ENCODE assay signal across 17 cellular contexts in the genomic region with DNA sequence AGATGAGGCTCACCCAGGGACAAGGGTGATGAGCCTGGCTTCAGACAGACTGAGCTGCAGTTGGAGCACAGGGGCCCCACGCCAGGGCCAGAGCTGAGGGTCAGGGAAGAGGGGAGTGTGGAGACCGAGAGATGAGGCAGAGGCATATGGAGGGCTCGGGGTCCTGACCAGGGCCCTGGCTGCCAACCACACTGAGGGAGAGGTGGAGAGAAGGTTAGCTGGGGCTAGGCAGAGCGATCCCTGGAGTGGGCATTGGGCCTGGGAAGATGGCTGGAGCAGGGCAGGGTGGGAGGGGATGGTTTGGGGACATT. TPM values are rescaled to one million over a fixed set of nuclear protein-coding genes. Genes with fewer than 3 reads are reported as not detected.
"Had no signal": no experiment of that assay in that cellular context is flagged by ENCODE, and none has a peak within 500 bp of the region (broad histone marks: within the 10 kb centered on the region; RNA-seq: fewer than 3 reads in every experiment).

No MANE protein-coding gene starts in this region.

- ATAC-seq: activated CD8-positive, alpha-beta memory T cell treated with anti-CD3 and anti-CD28 coated beads, Interleukin-2, amount 10 ng/mL, durations not matched to agents 7 days and 5 days; activated T-cell treated with anti-CD3 and anti-CD28 coated beads, Interleukin-2, amount 50 U/mL, for 4 hours; right cardiac atrium; stimulated activated naive B cell treated with anti-CD40 and anti-IgM and Interleukin-4, amounts not matched to agents 10 μg/mL and 1 μg/mL and 100 μg/mL, for 72 hours had no signal

- H3K36me3 ChIP-seq: neutrophil had no signal

- H3K4me3 ChIP-seq: ascending aorta, smooth muscle cell had no signal

- H3K9me3 Mint-ChIP-seq: activated T-cell treated with anti-CD3 and anti-CD28 coated beads, Interleukin-2, amount 50 U/mL, for 4 hours; stimulated activated naive B cell treated with anti-CD40 and anti-IgM and Interleukin-4, amounts not matched to agents 10 μg/mL and 1 μg/mL and 100 μg/mL, for 72 hours had no signal

- DNase-seq: activated CD4-positive, alpha-beta T cell treated with anti-CD3 and anti-CD28 coated beads, Interleukin-2, amount 50 U/mL, for 4 hours; activated CD4-positive, CD25-positive, alpha-beta regulatory T cell treated with anti-CD3 and anti-CD28 coated beads, Interleukin-2, amount 50 U/mL, for 72 hours; activated CD8-positive, alpha-beta memory T cell treated with anti-CD3 and anti-CD28 coated beads, Interleukin-2, amount 10 ng/mL, durations not matched to agents 7 days and 5 days; activated naive CD4-positive, alpha-beta T cell; activated T-cell treated with anti-CD3 and anti-CD28 coated beads, Interleukin-2, amount 50 U/mL, for 4 hours; effector CD4-positive, alpha-beta T cell; hippocampal formation; stimulated activated naive B cell treated with anti-CD40 and anti-IgM and Interleukin-4, amounts not matched to agents 10 μg/mL and 1 μg/mL and 100 μg/mL, for 72 hours had no signal

- H3K27me3 ChIP-seq: ascending aorta had no signal

- H3K36me3 Mint-ChIP-seq: activated CD8-positive, alpha-beta memory T cell treated with anti-CD3 and anti-CD28 coated beads, Interleukin-2, amount 10 ng/mL, durations not matched to agents 7 days and 5 days; stimulated activated naive B cell treated with anti-CD40 and anti-IgM and Interleukin-4, amounts not matched to agents 10 μg/mL and 1 μg/mL and 100 μg/mL, for 72 hours had no signal

- H3K4me1 Mint-ChIP-seq: stimulated activated naive B cell treated with anti-CD40 and anti-IgM and Interleukin-4, amounts not matched to agents 10 μg/mL and 1 μg/mL and 100 μg/mL, for 72 hours had no signal

- H3K4me2 ChIP-seq: smooth muscle cell had no signal

- H3K4me3 Mint-ChIP-seq: activated CD8-positive, alpha-beta memory T cell treated with anti-CD3 and anti-CD28 coated beads, Interleukin-2, amount 10 ng/mL, durations not matched to agents 7 days and 5 days; activated T-cell treated with anti-CD3 and anti-CD28 coated beads, Interleukin-2, amount 50 U/mL, for 4 hours; stimulated activated naive B cell treated with anti-CD40 and anti-IgM and Interleukin-4, amounts not matched to agents 10 μg/mL and 1 μg/mL and 100 μg/mL, for 72 hours had no signal

- H3K9me3 ChIP-seq: ascending aorta, neutrophil had no signal

- FAIRE-seq: colon had no signal

- H3K27ac ChIP-seq: ascending aorta, neutrophil had no signal

- H3K27ac Mint-ChIP-seq: activated CD8-positive, alpha-beta memory T cell treated with anti-CD3 and anti-CD28 coated beads, Interleukin-2, amount 10 ng/mL, durations not matched to agents 7 days and 5 days; stimulated activated naive B cell treated with anti-CD40 and anti-IgM and Interleukin-4, amounts not matched to agents 10 μg/mL and 1 μg/mL and 100 μg/mL, for 72 hours had no signal

RNA-seq across cellular contexts. Expression of a gene that starts 8.0 kb away (rescaled TPM):
- total RNA-seq: activated CD8-positive, alpha-beta memory T cell treated with anti-CD3 and anti-CD28 coated beads, Interleukin-2, amount 10 ng/mL, durations not matched to agents 7 days and 5 days; SK-MEL-5 had no signal

RNA-seq across cellular contexts. Expression of a gene that starts 18.9 kb away (rescaled TPM):
- total RNA-seq: activated CD8-positive, alpha-beta memory T cell treated with anti-CD3 and anti-CD28 coated beads, Interleukin-2, amount 10 ng/mL, durations not matched to agents 7 days and 5 days; activated T-cell treated with anti-CD3 and anti-CD28 coated beads, Interleukin-2, amount 50 U/mL, for 4 hours; ascending aorta; posterior vena cava; SK-MEL-5; smooth muscle cell had no signal
- polyA plus RNA-seq: smooth muscle cell, urinary bladder had no signal

RNA-seq across cellular contexts. Expression of a gene that starts 40.9 kb away (rescaled TPM):
- total RNA-seq: ascending aorta, lung microvascular endothelial cell had no signal

RNA-seq across cellular contexts. Expression of a gene that starts 42.6 kb away (rescaled TPM):
- total RNA-seq: lung microvascular endothelial cell, SK-MEL-5 had no signal
